8 cellular contexts compared by ENCODE assay signal in the genomic region with DNA sequence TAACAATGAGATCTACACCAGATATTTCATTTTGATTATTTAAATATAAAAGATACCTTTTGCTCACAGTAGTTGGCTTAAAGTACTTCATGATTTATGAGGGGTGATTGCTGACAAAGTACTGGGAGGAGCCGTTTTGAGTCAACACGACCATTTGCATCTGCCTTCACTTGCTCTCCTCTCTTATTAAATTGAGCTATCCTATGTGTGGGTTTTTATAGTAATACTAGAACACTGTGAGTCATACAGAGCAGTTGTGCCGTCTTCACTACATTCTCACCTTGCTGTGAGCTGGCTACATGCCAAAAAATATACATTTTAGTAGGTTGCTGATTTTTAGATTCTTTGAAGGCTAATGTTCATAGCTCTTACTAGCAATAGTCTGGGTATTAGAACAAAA.
DNase-seq lines count a peak whose midpoint lies in the region; ATAC-seq, FAIRE-seq and TF ChIP-seq lines count a peak whose summit lies in the region.

No MANE protein-coding gene starts in this region.

- TF ChIP-seq RAD21 in HepG2 (CRISPR knock-in tag; IDR thresholded peaks at IDR 0.05) = no peak

- H2AFZ ChIP-seq in HepG2 (ENCODE audit: low read length) = no peak overlapping the region

- no peak for TF ChIP-seq CTCF in GM20000 (IDR thresholded peaks at IDR 0.05; ENCODE audit: extremely low read depth, missing control alignments)
- no peak for TF ChIP-seq CTCF in HepG2 (CRISPR knock-in tag; IDR thresholded peaks at IDR 0.05)

- no peak overlapping the region for H3K27ac ChIP-seq in HepG2 (ENCODE audit: extremely low read length, insufficient read depth, low read length)
- no peak overlapping the region for H3K27ac ChIP-seq in effector memory CD4-positive, alpha-beta T cell (ENCODE audit: insufficient read depth, low read length, poor library complexity, severe bottlenecking)

- no peaks in the 10 kb centered on the region for H3K9me3 ChIP-seq in HepG2 (ENCODE audit: low read length)
- no peaks in the 10 kb centered on the region for H3K9me3 ChIP-seq in effector memory CD4-positive, alpha-beta T cell (ENCODE audit: control insufficient read depth, low read length)

- BruUV-seq in HepG2 (replicated peaks; lab: Mats Ljungman, UMichigan) = no TSS peak

- no peak for TF ChIP-seq EP300 in HepG2 (IDR thresholded peaks at IDR 0.05; ENCODE audit: low read depth in 2 of 2, low read length in 2 of 2)
- TF ChIP-seq EP300 in HepG2 (CRISPR knock-in tag; IDR thresholded peaks at IDR 0.05; ENCODE audit: borderline replicate concordance) = no peak

- WGBS in HepG2 (ENCODE audit: low lambda C conversion rate) = 84% methylated on average over 3 of the region's 3 CpGs

- no peak for ATAC-seq in HepG2

- no peak overlapping the region for H3K9ac ChIP-seq in HepG2 (ENCODE audit: insufficient read depth, low read depth, low read length)

- intact Hi-C loops in posterior vena cava (cut with DNase I) (no loop called here), HepG2 (cut with micrococcal nuclease; ENCODE audit: unreplicated experiment) (no loop called here)

- H3K36me3 ChIP-seq in HepG2 (replicated peaks in 1 of 2; ENCODE audit: control insufficient read depth in 1 of 2, insufficient read depth in 2 of 2, low read length in 2 of 2) = peaks cover 3 to 14% of the 10 kb centered on the region in 2 experiments; a peak in 3 of 5 replicates
- H3K36me3 ChIP-seq in effector memory CD4-positive, alpha-beta T cell (ENCODE audit: control insufficient read depth, insufficient read depth, low read length) = no peaks in the 10 kb centered on the region

- in situ Hi-C loops in HepG2 (cut with HindIII; ENCODE audit: extremely low pct_ligation_motif_present, low pct_unique_long_range_greater_than_20kb) = no loop called here

- no peaks in the 10 kb centered on the region for H3K4me1 ChIP-seq in HepG2 (ENCODE audit: insufficient read depth, low read length)
- H3K4me1 ChIP-seq in effector memory CD4-positive, alpha-beta T cell (ENCODE audit: control insufficient read depth, insufficient read depth, low read length, poor library complexity, severe bottlenecking) = no peaks in the 10 kb centered on the region

- POLR2A ChIA-PET in HepG2 (lab: Yijun Ruan, JAX) = no interaction called here

- CTCF ChIA-PET in HepG2 (lab: Yijun Ruan, JAX; ENCODE audit: low intra/inter-chr PET ratio, low total read pairs) = no interaction called here

- H3K4me2 ChIP-seq in HepG2 (ENCODE audit: low read depth, low read length) = no peak overlapping the region

- FAIRE-seq in HepG2 (lab: Jason Lieb, UNC) = no peak

- no peaks in the 10 kb centered on the region for H3K79me2 ChIP-seq in HepG2 (ENCODE audit: insufficient read depth, low read length)

- no peaks in the 10 kb centered on the region for H3K27me3 ChIP-seq in HepG2 (ENCODE audit: control insufficient read depth in 1 of 2, insufficient read depth in 2 of 2, low read length in 2 of 2)
- H3K27me3 ChIP-seq in effector memory CD4-positive, alpha-beta T cell (replicated peaks; ENCODE audit: control insufficient read depth, insufficient read depth, low read length, poor library complexity, severe bottlenecking) = no peaks in the 10 kb centered on the region

- H4K20me1 ChIP-seq in HepG2 (ENCODE audit: insufficient read depth, low read length) = no peaks in the 10 kb centered on the region

- no peak overlapping the region for H3K4me3 ChIP-seq in HepG2 (replicated peaks in 1 of 3; ENCODE audit: insufficient read depth in 1 of 3, low read depth in 2 of 3, low read length in 3 of 3)
- H3K4me3 ChIP-seq in effector memory CD4-positive, alpha-beta T cell (ENCODE audit: insufficient read depth, low read depth, low read length, poor library complexity, severe bottlenecking) = no peak overlapping the region

- TF ChIP-seq POLR2A in HepG2 (IDR thresholded peaks at IDR 0.05; ENCODE audit: insufficient read depth in 1 of 2, low read depth in 2 of 2, low read length in 2 of 2) = no peak

- DNase-seq in DMS153 treated with DMSO at 0.1 percent for 48 hours (lab: John Stamatoyannopoulos, UW; ENCODE audit: unreplicated experiment) (peak; percentile 91), GM20000 (ENCODE audit: low spot score) (peak; percentile 14), LHCN-M2 (ENCODE audit: low read depth) (peak; percentile 74), amniotic epithelial cell (ENCODE audit: low read depth) (peak; percentile 36), posterior vena cava (ENCODE audit: low spot score) (no peak), HepG2 (ENCODE audit: low spot score) (no peak), epidermal melanocyte (ENCODE audit: insufficient read length, low spot score) (no peak)
- DNase-seq in effector memory CD4-positive, alpha-beta T cell = no peak

TF ChIP-seq in HepG2, 621 proteins besides CTCF, POLR2A, EP300 and RAD21:
- TF ChIP-seq ZNF12 (CRISPR knock-in tag; IDR thresholded peaks at IDR 0.05) (no peak), SETDB1 (CRISPR knock-in tag; IDR thresholded peaks at IDR 0.05; ENCODE audit: borderline replicate concordance) (no peak), MEF2D (CRISPR knock-in tag; IDR thresholded peaks at IDR 0.05) (no peak), ZNF850 (CRISPR knock-in tag; conservative IDR thresholded peaks at IDR 0.05) (no peak)
- TF ChIP-seq, protein P1, sequence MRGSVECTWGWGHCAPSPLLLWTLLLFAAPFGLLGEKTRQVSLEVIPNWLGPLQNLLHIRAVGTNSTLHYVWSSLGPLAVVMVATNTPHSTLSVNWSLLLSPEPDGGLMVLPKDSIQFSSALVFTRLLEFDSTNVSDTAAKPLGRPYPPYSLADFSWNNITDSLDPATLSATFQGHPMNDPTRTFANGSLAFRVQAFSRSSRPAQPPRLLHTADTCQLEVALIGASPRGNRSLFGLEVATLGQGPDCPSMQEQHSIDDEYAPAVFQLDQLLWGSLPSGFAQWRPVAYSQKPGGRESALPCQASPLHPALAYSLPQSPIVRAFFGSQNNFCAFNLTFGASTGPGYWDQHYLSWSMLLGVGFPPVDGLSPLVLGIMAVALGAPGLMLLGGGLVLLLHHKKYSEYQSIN (CRISPR knock-in tag; IDR thresholded peaks at IDR 0.05; ENCODE audit: borderline replicate concordance) = no peak
- TF ChIP-seq, protein P2, sequence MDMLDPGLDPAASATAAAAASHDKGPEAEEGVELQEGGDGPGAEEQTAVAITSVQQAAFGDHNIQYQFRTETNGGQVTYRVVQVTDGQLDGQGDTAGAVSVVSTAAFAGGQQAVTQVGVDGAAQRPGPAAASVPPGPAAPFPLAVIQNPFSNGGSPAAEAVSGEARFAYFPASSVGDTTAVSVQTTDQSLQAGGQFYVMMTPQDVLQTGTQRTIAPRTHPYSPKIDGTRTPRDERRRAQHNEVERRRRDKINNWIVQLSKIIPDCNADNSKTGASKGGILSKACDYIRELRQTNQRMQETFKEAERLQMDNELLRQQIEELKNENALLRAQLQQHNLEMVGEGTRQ (IDR thresholded peaks at IDR 0.05; ENCODE audit: low read depth, low read length) = no peak
- TF ChIP-seq, protein P2 (CRISPR knock-in tag; IDR thresholded peaks at IDR 0.05; ENCODE audit: borderline replicate concordance) = no peak
- TF ChIP-seq, protein P3, sequence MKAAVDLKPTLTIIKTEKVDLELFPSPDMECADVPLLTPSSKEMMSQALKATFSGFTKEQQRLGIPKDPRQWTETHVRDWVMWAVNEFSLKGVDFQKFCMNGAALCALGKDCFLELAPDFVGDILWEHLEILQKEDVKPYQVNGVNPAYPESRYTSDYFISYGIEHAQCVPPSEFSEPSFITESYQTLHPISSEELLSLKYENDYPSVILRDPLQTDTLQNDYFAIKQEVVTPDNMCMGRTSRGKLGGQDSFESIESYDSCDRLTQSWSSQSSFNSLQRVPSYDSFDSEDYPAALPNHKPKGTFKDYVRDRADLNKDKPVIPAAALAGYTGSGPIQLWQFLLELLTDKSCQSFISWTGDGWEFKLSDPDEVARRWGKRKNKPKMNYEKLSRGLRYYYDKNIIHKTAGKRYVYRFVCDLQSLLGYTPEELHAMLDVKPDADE (CRISPR knock-in tag; IDR thresholded peaks at IDR 0.05) = no peak

Comparison
In these comparisons a context has a peak if more than half of its experiments do, and no peak if none do; other contexts are left out.
1. DNase-seq: peak in DMS153 treated with DMSO at 0.1 percent for 48 hours (single experiment), GM20000 (single experiment), LHCN-M2 (single experiment) and amniotic epithelial cell (single experiment); none in posterior vena cava (single experiment), HepG2 (single experiment), epidermal melanocyte (single experiment) and effector memory CD4-positive, alpha-beta T cell (0 of 3).